1 cellular context compared by ENCODE assay signal in the genomic region with DNA sequence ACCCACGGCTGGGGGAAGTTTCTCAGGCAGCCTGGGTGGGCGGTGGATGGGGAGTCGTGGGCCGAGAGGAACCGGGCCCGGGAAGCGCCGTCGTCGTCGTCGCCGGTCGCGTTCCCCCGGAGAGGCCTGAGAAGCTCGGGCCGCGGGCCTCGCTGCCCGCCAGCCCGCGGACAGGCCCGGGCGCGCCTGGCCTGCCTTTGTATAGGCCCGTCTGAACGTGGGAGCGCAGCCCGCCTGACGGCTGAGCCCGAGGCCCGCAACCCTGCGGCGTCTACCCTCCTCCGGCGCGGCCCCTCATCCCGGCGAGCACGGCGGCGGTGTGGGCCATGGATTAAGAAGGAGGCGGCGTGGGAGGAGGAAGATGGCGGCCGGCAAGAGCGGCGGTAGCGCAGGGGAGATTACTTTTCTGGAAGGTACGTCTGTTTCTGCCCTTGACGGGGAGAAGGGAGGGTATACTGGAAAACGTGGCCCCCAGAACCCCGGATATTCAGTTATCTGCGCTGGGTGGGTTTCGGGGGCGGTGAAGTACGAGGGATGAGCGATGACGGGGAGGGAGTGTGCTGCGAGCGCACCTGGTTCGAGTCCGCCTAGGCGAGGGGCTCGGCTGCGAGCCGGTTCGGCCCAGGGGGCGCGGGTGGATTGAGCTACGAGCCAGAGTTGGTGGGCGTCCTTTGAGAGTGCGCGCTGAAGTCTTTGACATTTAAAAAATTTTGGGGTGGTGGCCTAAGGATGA.
A peak's percentile ranks its signal among the peaks of the same experiment; 100 is the strongest.
TF ChIP-seq lines count a peak whose summit lies in the region.

No MANE protein-coding gene starts in this region.

TF ChIP-seq in HepG2, 621 proteins besides CTCF, POLR2A, EP300 and RAD21 (continued from another document and continues in another):
- TF ChIP-seq, protein P1, sequence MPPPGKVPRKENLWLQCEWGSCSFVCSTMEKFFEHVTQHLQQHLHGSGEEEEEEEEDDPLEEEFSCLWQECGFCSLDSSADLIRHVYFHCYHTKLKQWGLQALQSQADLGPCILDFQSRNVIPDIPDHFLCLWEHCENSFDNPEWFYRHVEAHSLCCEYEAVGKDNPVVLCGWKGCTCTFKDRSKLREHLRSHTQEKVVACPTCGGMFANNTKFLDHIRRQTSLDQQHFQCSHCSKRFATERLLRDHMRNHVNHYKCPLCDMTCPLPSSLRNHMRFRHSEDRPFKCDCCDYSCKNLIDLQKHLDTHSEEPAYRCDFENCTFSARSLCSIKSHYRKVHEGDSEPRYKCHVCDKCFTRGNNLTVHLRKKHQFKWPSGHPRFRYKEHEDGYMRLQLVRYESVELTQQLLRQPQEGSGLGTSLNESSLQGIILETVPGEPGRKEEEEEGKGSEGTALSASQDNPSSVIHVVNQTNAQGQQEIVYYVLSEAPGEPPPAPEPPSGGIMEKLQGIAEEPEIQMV (CRISPR knock-in tag; IDR thresholded peaks at IDR 0.05; ENCODE audit: low read depth): 0 out of 2 replicates have a peak, but pooled peaks have one; percentile 27
- TF ChIP-seq, protein P2, sequence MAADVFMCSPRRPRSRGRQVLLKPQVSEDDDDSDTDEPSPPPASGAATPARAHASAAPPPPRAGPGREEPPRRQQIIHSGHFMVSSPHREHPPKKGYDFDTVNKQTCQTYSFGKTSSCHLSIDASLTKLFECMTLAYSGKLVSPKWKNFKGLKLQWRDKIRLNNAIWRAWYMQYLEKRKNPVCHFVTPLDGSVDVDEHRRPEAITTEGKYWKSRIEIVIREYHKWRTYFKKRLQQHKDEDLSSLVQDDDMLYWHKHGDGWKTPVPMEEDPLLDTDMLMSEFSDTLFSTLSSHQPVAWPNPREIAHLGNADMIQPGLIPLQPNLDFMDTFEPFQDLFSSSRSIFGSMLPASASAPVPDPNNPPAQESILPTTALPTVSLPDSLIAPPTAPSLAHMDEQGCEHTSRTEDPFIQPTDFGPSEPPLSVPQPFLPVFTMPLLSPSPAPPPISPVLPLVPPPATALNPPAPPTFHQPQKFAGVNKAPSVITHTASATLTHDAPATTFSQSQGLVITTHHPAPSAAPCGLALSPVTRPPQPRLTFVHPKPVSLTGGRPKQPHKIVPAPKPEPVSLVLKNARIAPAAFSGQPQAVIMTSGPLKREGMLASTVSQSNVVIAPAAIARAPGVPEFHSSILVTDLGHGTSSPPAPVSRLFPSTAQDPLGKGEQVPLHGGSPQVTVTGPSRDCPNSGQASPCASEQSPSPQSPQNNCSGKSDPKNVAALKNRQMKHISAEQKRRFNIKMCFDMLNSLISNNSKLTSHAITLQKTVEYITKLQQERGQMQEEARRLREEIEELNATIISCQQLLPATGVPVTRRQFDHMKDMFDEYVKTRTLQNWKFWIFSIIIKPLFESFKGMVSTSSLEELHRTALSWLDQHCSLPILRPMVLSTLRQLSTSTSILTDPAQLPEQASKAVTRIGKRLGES (CRISPR knock-in tag; IDR thresholded peaks at IDR 0.05; ENCODE audit: borderline replicate concordance): no peak
- TF ChIP-seq AHR (CRISPR knock-in tag; IDR thresholded peaks at IDR 0.05): no peak; the same call in 1 of the 2 replicates
- 0 out of 2 replicates have a peak, but pooled peaks have one; percentile 1 for TF ChIP-seq ZNF335 (CRISPR knock-in tag; IDR thresholded peaks at IDR 0.05)
- no peak for TF ChIP-seq PRPF4 (IDR thresholded peaks at IDR 0.05; ENCODE audit: low read depth, low read length, poor library complexity, severe bottlenecking)
- TF ChIP-seq IRX3 (CRISPR knock-in tag; IDR thresholded peaks at IDR 0.05; ENCODE audit: borderline replicate concordance, low read depth): peak; percentile 70; the same call in 1 of the 2 replicates
- peak; percentile 65; the same call in 1 of the 2 replicates for TF ChIP-seq ZNF563 (CRISPR knock-in tag; IDR thresholded peaks at IDR 0.05)
- no peak for TF ChIP-seq STAT5B (CRISPR knock-in tag; IDR thresholded peaks at IDR 0.05)
- TF ChIP-seq, protein P3, sequence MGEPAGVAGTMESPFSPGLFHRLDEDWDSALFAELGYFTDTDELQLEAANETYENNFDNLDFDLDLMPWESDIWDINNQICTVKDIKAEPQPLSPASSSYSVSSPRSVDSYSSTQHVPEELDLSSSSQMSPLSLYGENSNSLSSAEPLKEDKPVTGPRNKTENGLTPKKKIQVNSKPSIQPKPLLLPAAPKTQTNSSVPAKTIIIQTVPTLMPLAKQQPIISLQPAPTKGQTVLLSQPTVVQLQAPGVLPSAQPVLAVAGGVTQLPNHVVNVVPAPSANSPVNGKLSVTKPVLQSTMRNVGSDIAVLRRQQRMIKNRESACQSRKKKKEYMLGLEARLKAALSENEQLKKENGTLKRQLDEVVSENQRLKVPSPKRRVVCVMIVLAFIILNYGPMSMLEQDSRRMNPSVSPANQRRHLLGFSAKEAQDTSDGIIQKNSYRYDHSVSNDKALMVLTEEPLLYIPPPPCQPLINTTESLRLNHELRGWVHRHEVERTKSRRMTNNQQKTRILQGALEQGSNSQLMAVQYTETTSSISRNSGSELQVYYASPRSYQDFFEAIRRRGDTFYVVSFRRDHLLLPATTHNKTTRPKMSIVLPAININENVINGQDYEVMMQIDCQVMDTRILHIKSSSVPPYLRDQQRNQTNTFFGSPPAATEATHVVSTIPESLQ (CRISPR knock-in tag; conservative IDR thresholded peaks at IDR 0.05): no peak
- no peak for TF ChIP-seq ZFP62 (CRISPR knock-in tag; IDR thresholded peaks at IDR 0.05)
- peak; percentile 85 for TF ChIP-seq YY1 (IDR thresholded peaks at IDR 0.05; ENCODE audit: insufficient read depth, insufficient replicate concordance, low read depth, low read length)
- TF ChIP-seq ASH2L (IDR thresholded peaks at IDR 0.05; ENCODE audit: insufficient read length, low read depth, low read length): peak; percentile 71
- no peak for TF ChIP-seq POLR2G (IDR thresholded peaks at IDR 0.05; ENCODE audit: low read depth, low read length)
- no peak for TF ChIP-seq RELA (CRISPR knock-in tag; IDR thresholded peaks at IDR 0.05)
- TF ChIP-seq, protein P4, sequence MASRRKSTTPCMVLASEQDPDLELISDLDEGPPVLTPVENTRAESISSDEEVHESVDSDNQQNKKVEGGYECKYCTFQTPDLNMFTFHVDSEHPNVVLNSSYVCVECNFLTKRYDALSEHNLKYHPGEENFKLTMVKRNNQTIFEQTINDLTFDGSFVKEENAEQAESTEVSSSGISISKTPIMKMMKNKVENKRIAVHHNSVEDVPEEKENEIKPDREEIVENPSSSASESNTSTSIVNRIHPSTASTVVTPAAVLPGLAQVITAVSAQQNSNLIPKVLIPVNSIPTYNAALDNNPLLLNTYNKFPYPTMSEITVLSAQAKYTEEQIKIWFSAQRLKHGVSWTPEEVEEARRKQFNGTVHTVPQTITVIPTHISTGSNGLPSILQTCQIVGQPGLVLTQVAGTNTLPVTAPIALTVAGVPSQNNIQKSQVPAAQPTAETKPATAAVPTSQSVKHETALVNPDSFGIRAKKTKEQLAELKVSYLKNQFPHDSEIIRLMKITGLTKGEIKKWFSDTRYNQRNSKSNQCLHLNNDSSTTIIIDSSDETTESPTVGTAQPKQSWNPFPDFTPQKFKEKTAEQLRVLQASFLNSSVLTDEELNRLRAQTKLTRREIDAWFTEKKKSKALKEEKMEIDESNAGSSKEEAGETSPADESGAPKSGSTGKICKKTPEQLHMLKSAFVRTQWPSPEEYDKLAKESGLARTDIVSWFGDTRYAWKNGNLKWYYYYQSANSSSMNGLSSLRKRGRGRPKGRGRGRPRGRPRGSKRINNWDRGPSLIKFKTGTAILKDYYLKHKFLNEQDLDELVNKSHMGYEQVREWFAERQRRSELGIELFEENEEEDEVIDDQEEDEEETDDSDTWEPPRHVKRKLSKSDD (CRISPR knock-in tag; IDR thresholded peaks at IDR 0.05; ENCODE audit: low read depth): 0 out of 2 replicates have a peak, but pooled peaks have one; percentile 60
- TF ChIP-seq, protein P5, sequence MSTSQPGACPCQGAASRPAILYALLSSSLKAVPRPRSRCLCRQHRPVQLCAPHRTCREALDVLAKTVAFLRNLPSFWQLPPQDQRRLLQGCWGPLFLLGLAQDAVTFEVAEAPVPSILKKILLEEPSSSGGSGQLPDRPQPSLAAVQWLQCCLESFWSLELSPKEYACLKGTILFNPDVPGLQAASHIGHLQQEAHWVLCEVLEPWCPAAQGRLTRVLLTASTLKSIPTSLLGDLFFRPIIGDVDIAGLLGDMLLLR (CRISPR knock-in tag; IDR thresholded peaks at IDR 0.05): 0 out of 2 replicates have a peak, but pooled peaks have one; percentile 13
- peak; percentile 67 for TF ChIP-seq YEATS4 (CRISPR knock-in tag; IDR thresholded peaks at IDR 0.05; ENCODE audit: borderline replicate concordance)
- TF ChIP-seq JARID2 (CRISPR knock-in tag; IDR thresholded peaks at IDR 0.05; ENCODE audit: insufficient replicate concordance): no peak
- 0 out of 2 replicates have a peak, but pooled peaks have one; percentile 7 for TF ChIP-seq KLF12 (CRISPR knock-in tag; IDR thresholded peaks at IDR 0.05; ENCODE audit: borderline replicate concordance)
- no peak for TF ChIP-seq SUZ12 (IDR thresholded peaks at IDR 0.05; ENCODE audit: low read depth, low read length)
- peak; percentile 80; the same call in 1 of the 2 replicates for TF ChIP-seq CHCHD3 (CRISPR knock-in tag; IDR thresholded peaks at IDR 0.05)
- TF ChIP-seq CBX5 (CRISPR knock-in tag; IDR thresholded peaks at IDR 0.05; ENCODE audit: borderline replicate concordance): no peak
- TF ChIP-seq ZNF776 (CRISPR knock-in tag; IDR thresholded peaks at IDR 0.05): no peak
- no peak for TF ChIP-seq NCOR1 (IDR thresholded peaks at IDR 0.05; ENCODE audit: borderline replicate concordance, low read length)
- TF ChIP-seq, protein P6, sequence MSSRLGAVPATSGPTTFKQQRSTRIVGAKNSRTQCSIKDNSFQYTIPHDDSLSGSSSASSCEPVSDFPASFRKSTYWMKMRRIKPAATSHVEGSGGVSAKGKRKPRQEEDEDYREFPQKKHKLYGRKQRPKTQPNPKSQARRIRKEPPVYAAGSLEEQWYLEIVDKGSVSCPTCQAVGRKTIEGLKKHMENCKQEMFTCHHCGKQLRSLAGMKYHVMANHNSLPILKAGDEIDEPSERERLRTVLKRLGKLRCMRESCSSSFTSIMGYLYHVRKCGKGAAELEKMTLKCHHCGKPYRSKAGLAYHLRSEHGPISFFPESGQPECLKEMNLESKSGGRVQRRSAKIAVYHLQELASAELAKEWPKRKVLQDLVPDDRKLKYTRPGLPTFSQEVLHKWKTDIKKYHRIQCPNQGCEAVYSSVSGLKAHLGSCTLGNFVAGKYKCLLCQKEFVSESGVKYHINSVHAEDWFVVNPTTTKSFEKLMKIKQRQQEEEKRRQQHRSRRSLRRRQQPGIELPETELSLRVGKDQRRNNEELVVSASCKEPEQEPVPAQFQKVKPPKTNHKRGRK (CRISPR knock-in tag; IDR thresholded peaks at IDR 0.05): no peak
- no peak for TF ChIP-seq ZNF720 (CRISPR knock-in tag; IDR thresholded peaks at IDR 0.05)
- TF ChIP-seq, protein P7, sequence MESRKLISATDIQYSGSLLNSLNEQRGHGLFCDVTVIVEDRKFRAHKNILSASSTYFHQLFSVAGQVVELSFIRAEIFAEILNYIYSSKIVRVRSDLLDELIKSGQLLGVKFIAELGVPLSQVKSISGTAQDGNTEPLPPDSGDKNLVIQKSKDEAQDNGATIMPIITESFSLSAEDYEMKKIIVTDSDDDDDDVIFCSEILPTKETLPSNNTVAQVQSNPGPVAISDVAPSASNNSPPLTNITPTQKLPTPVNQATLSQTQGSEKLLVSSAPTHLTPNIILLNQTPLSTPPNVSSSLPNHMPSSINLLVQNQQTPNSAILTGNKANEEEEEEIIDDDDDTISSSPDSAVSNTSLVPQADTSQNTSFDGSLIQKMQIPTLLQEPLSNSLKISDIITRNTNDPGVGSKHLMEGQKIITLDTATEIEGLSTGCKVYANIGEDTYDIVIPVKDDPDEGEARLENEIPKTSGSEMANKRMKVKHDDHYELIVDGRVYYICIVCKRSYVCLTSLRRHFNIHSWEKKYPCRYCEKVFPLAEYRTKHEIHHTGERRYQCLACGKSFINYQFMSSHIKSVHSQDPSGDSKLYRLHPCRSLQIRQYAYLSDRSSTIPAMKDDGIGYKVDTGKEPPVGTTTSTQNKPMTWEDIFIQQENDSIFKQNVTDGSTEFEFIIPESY (CRISPR knock-in tag; IDR thresholded peaks at IDR 0.05): no peak
- no peak; the same call in 1 of the 2 replicates for TF ChIP-seq ZNF747 (CRISPR knock-in tag; IDR thresholded peaks at IDR 0.05; ENCODE audit: borderline replicate concordance)
- TF ChIP-seq DR1 (CRISPR knock-in tag; IDR thresholded peaks at IDR 0.05): no peak; the same call in 1 of the 2 replicates
- TF ChIP-seq PTBP1 (IDR thresholded peaks at IDR 0.05; ENCODE audit: low read depth, low read length, poor library complexity, severe bottlenecking): no peak
- no peak for TF ChIP-seq ZFP41 (CRISPR knock-in tag; IDR thresholded peaks at IDR 0.05; ENCODE audit: borderline replicate concordance)
- TF ChIP-seq, protein P8, sequence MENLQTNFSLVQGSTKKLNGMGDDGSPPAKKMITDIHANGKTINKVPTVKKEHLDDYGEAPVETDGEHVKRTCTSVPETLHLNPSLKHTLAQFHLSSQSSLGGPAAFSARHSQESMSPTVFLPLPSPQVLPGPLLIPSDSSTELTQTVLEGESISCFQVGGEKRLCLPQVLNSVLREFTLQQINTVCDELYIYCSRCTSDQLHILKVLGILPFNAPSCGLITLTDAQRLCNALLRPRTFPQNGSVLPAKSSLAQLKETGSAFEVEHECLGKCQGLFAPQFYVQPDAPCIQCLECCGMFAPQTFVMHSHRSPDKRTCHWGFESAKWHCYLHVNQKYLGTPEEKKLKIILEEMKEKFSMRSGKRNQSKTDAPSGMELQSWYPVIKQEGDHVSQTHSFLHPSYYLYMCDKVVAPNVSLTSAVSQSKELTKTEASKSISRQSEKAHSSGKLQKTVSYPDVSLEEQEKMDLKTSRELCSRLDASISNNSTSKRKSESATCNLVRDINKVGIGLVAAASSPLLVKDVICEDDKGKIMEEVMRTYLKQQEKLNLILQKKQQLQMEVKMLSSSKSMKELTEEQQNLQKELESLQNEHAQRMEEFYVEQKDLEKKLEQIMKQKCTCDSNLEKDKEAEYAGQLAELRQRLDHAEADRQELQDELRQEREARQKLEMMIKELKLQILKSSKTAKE (CRISPR knock-in tag; IDR thresholded peaks at IDR 0.05; ENCODE audit: borderline replicate concordance): 0 out of 2 replicates have a peak, but pooled peaks have one; percentile 25
- no peak for TF ChIP-seq KAT2B (IDR thresholded peaks at IDR 0.05; ENCODE audit: borderline replicate concordance, low read depth, low read length)
- TF ChIP-seq NAIF1 (CRISPR knock-in tag; IDR thresholded peaks at IDR 0.05; ENCODE audit: borderline replicate concordance): no peak
- TF ChIP-seq ZNF343 (CRISPR knock-in tag; IDR thresholded peaks at IDR 0.05): no peak
- no peak; the same call in 1 of the 2 replicates for TF ChIP-seq SAFB2 (CRISPR knock-in tag; IDR thresholded peaks at IDR 0.05; ENCODE audit: borderline replicate concordance, low read depth)
- TF ChIP-seq MED8 (CRISPR knock-in tag; IDR thresholded peaks at IDR 0.05; ENCODE audit: insufficient replicate concordance): no peak
- peak; percentile 88 for TF ChIP-seq IKZF4 (CRISPR knock-in tag; IDR thresholded peaks at IDR 0.05; ENCODE audit: borderline replicate concordance, low read depth, not compliant biosample characterization)
- 0 out of 2 replicates have a peak, but pooled peaks have one; percentile 74 for TF ChIP-seq ZFP36L1 (CRISPR knock-in tag; IDR thresholded peaks at IDR 0.05)
- TF ChIP-seq TEAD2 (CRISPR knock-in tag; IDR thresholded peaks at IDR 0.05): no peak
- TF ChIP-seq ZFP82 (CRISPR knock-in tag; IDR thresholded peaks at IDR 0.05; ENCODE audit: borderline replicate concordance): 0 out of 2 replicates have a peak, but pooled peaks have one; percentile 17
- peak; percentile 54; the same call in 1 of the 2 replicates for TF ChIP-seq GABPB1 (CRISPR knock-in tag; IDR thresholded peaks at IDR 0.05)
- no peak for TF ChIP-seq ZNF260 (CRISPR knock-in tag; IDR thresholded peaks at IDR 0.05; ENCODE audit: borderline replicate concordance, low read depth)
- no peak for TF ChIP-seq NFIC (IDR thresholded peaks at IDR 0.05; ENCODE audit: low read length)
- no peak for TF ChIP-seq MYNN (CRISPR knock-in tag; IDR thresholded peaks at IDR 0.05; ENCODE audit: low read depth)
- TF ChIP-seq SMAD9 (CRISPR knock-in tag; IDR thresholded peaks at IDR 0.05): no peak; the same call in 1 of the 2 replicates
- no peak for TF ChIP-seq ZNF121 (CRISPR knock-in tag; IDR thresholded peaks at IDR 0.05)
- TF ChIP-seq ZMYM4 (CRISPR knock-in tag; IDR thresholded peaks at IDR 0.05): no peak
